In the genomic region with DNA sequence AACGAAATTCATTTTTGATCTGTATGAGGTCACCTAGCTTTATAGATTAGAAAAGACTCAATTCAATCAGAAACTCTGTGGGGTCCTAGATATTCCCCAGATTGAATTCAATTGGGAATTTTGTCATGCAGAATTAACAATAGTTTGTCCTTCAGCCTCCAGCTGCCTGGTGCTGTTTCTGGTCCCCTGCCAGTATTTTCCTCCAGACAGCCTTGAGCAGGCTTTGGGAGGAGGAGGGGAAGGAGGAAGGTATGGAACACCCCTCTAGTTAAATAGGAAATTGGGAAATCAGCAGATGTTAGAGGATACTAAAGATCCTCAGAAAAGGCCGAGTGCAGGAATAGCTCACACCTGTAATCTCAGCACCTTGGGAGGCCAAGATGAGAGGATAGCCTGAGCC, we compare ENCODE assay signal across 19 cellular contexts. TPM values are rescaled to one million over a fixed set of nuclear protein-coding genes. Genes with fewer than 3 reads are reported as not detected.
DNase-seq lines count a peak whose midpoint lies in the region; ATAC-seq lines count a peak whose summit lies in the region.
"Had no signal": no experiment of that assay in that cellular context is flagged by ENCODE, and none has a peak within 500 bp of the region (broad histone marks: within the 10 kb centered on the region; RNA-seq: fewer than 3 reads in every experiment).

No MANE protein-coding gene starts in this region.

- H3K4me1 Mint-ChIP-seq in immature natural killer cell = no peaks in the 10 kb centered on the region

- intact Hi-C loops in left cardiac atrium (cut with DNase I) = no loop called here

- DNase-seq in Ammon's horn (ENCODE audit: low spot score) (peak; percentile 19), NCI-H1092 treated with DMSO at 0.1 percent for 48 hours (lab: John Stamatoyannopoulos, UW) (peak; percentile 15), NCI-H69 (lab: John Stamatoyannopoulos, UW) (peak; percentile 88), iris pigment epithelial cell (ENCODE audit: low read depth) (peak; percentile 6), immature natural killer cell (no peak), left cardiac atrium (no peak)
- DNase-seq in activated CD4-positive, alpha-beta T cell treated with anti-CD3 and anti-CD28 coated beads, Interleukin-2, amount 50 U/mL, for 4 hours = no peak
- DNase-seq in activated CD4-positive, alpha-beta T cell treated with anti-CD3 and anti-CD28 coated beads for 48 hours = no peak
- DNase-seq: activated CD4-positive, alpha-beta T cell treated with anti-CD3 and anti-CD28 coated beads, Interleukin-2, amount 50 U/mL, for 48 hours; activated effector memory CD4-positive, alpha-beta T cell treated with Interleukin-2 at 50 U/mL for 16 hours; CD4-positive, alpha-beta T cell; kidney glomerular epithelial cell; NCI-H1417 treated with DMSO at 0.1 percent for 48 hours; retina; stimulated activated CD4-positive, alpha-beta T cell treated with anti-CD3 and anti-CD28 coated beads, Interleukin-4, amount 100 ng/mL, for 24 hours; stimulated activated naive CD8-positive, alpha-beta T cell treated with anti-CD3 and anti-CD28 coated beads, Interleukin-15, Interleukin-2, amounts not matched to agents 100 U/mL and 50 U/mL, for 24 hours had no signal

- ATAC-seq in left cardiac atrium = no peak
- ATAC-seq: stimulated activated naive CD8-positive, alpha-beta T cell treated with anti-CD3 and anti-CD28 coated beads, Interleukin-15, Interleukin-2, amounts not matched to agents 100 U/mL and 50 U/mL, for 24 hours had no signal

- peaks cover 4 to 7% (median 7%) of the 10 kb centered on the region in 3 donors for H3K27me3 Mint-ChIP-seq in immature natural killer cell (ENCODE audit: low read depth in 3 of 3)
- H3K27me3 Mint-ChIP-seq: memory B cell had no signal

- H3K36me3 Mint-ChIP-seq in immature natural killer cell = no peaks in the 10 kb centered on the region
- H3K36me3 Mint-ChIP-seq: memory B cell had no signal

- H3K27ac Mint-ChIP-seq in immature natural killer cell = no peak overlapping the region
- H3K27ac Mint-ChIP-seq: CD4-positive, alpha-beta T cell; memory B cell; T-helper 2 cell treated with Interferon-gamma antibody and Interleukin-4, amounts not matched to agents 5 μg/mL and 100 μg/mL, for 36 hours had no signal

- H3K4me3 Mint-ChIP-seq in immature natural killer cell = no peak overlapping the region
- H3K4me3 Mint-ChIP-seq: CD4-positive, alpha-beta T cell; memory B cell; T-helper 2 cell treated with Interferon-gamma antibody and Interleukin-4, amounts not matched to agents 5 μg/mL and 100 μg/mL, for 36 hours had no signal

- H3K9me3 Mint-ChIP-seq in immature natural killer cell = no peaks in the 10 kb centered on the region
- H3K9me3 Mint-ChIP-seq: CD4-positive, alpha-beta T cell; memory B cell; T-helper 2 cell treated with Interferon-gamma antibody and Interleukin-4, amounts not matched to agents 5 μg/mL and 100 μg/mL, for 36 hours had no signal

RNA-seq across cellular contexts. Expression of gene GRIP1, which starts 10.6 kb away (rescaled TPM):
- 1 to 10 TPM in 1 of 3 donors, under 1 TPM in 1, not detected in 1; 0.31 to 1.7 TPM for polyA plus RNA-seq in immature natural killer cell
- total RNA-seq in left cardiac atrium = 10 to 100 TPM; 12.7 to 21.0 TPM
- polyA plus RNA-seq: AG04450 had no signal

Comparison
In these comparisons a context has a peak if more than half of its experiments do, and no peak if none do; other contexts are left out.
1. DNase-seq: peak in Ammon's horn (single experiment), NCI-H1092 treated with DMSO at 0.1 percent for 48 hours (single experiment), NCI-H69 (single experiment) and iris pigment epithelial cell (single experiment); none in immature natural killer cell (0 of 3), activated CD4-positive, alpha-beta T cell treated with anti-CD3 and anti-CD28 coated beads, Interleukin-2, amount 50 U/mL, for 4 hours (0 of 2), left cardiac atrium (single experiment) and activated CD4-positive, alpha-beta T cell treated with anti-CD3 and anti-CD28 coated beads for 48 hours (single experiment).